ENCODE assay signal across 8 cellular contexts in the genomic region with DNA sequence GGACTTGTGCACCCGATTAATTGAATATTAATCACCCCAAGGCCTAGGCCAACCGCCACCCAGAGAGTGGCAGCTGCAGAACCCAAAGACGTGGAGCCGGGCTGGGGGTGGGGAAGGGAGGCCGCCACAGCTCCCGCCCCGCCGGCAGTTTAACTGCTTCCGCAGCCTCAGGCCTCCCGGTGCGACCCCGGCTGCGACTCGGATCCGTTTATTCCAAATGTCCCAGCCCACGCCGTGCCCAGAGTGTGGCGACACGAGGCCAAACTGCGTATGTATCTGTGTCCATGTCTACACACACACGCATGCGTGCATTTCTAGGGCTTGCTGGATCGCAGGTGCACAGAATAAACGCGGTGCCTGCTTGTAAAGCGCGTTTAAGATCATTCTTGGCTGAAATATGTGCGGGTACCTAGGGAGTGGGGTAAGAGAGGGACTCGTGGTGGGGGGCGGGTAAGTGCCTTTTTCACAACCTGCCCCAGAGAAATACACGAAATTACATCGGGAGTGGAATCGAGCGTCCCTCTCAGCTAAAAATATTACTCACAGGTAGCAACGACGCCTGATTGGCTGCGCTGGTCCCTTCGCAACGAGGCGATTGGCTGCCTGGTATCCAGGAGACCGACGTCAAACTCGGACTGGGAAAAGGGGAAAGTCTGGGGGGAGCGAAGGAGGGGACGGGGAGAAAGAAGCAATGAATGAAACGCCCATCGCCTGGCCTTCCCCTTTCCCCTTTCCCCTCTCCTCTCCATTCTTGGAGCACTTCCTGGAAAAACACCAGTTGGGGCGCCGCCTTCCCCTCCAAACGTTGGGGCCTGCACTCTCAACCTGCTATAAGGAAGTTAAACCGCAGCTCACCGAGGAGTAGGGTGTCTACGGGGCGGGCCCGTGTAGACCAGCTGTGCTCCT. TPM values are rescaled to one million over a fixed set of nuclear protein-coding genes. Genes with fewer than 3 reads are reported as not detected.
DNase-seq lines count a peak whose midpoint lies in the region; TF ChIP-seq lines count a peak whose summit lies in the region.

No MANE protein-coding gene starts in this region.

- H3K27me3 ChIP-seq in SJCRH30 (no peaks in the 10 kb centered on the region), neural progenitor cell (no peaks in the 10 kb centered on the region), stomach smooth muscle (ENCODE audit: control insufficient read depth in 1 of 2, insufficient read depth in 2 of 2, low read length in 2 of 2) (no peaks in the 10 kb centered on the region)

- H3K9ac ChIP-seq in neural progenitor cell (peak overlapping the region; percentile 34), stomach smooth muscle (ENCODE audit: low read length in 2 of 2) (peak overlapping the region; percentile 91 to 99)

- H3K36me3 ChIP-seq in SJCRH30 (peaks cover 9% of the 10 kb centered on the region), neural progenitor cell (peaks cover 8% of the 10 kb centered on the region), stomach smooth muscle (ENCODE audit: control insufficient read depth in 2 of 2, insufficient read depth in 2 of 2, low read length in 2 of 2) (peaks cover 6 to 7% of the 10 kb centered on the region in 2 donors)

- peak overlapping the region; percentile 95 for H3K4me3 Mint-ChIP-seq in neural progenitor cell

- POLR2A ChIA-PET in HEK293T (lab: Yijun Ruan, JAX), result interaction anchor here (0.6 to 5.5 kb wide), 37 partner anchors 9 to 916 kb away, joined by 3 to 93 read pairs (median 9); a partner anchor contains a TSS

- peaks cover 3% of the 10 kb centered on the region for H3K9me3 Mint-ChIP-seq in neural progenitor cell

- peaks cover 10% of the 10 kb centered on the region for H3K36me3 Mint-ChIP-seq in neural progenitor cell

- peak overlapping the region; percentile 79 for H3K4me2 ChIP-seq in neural progenitor cell

- peaks cover 62% of the 10 kb centered on the region for H3F3A ChIP-seq in neural progenitor cell (ENCODE audit: low read depth)

- no peaks in the 10 kb centered on the region for H3K9me3 ChIP-seq in SJCRH30 (replicated peaks)
- H3K9me3 ChIP-seq in neural progenitor cell (ENCODE audit: low read depth), result no peaks in the 10 kb centered on the region
- H3K9me3 ChIP-seq in stomach smooth muscle (ENCODE audit: control insufficient read depth in 2 of 2, low read length in 2 of 2), result no peaks in the 10 kb centered on the region

- DNase-seq in G401 (ENCODE audit: low spot score) (peak; percentile 99), HEK293T (ENCODE audit: extremely low spot score) (peak; percentile 89), MV-4-11 (lab: John Stamatoyannopoulos, UW) (peak; percentile 94), SJCRH30 (peak; percentile 90 to 93), foreskin melanocyte (peak; percentile 96), neural progenitor cell (ENCODE audit: low spot score) (peak; percentile 97)
- DNase-seq in activated naive CD4-positive, alpha-beta T cell treated with Interleukin-2 at 50 U/mL for 16 hours, result peak; percentile 84

- TF ChIP-seq CTCF in neural progenitor cell (IDR thresholded peaks at IDR 0.05), result no peak

- in situ Hi-C loops in G401 (cut with HindIII; ENCODE audit: low sequenced_read_pairs), result no loop called here

- peak overlapping the region; percentile 99 for H3K27ac Mint-ChIP-seq in neural progenitor cell

- peaks cover 39% of the 10 kb centered on the region for H3K4me1 Mint-ChIP-seq in neural progenitor cell

- H3K27ac ChIP-seq in SJCRH30 (peak overlapping the region; percentile 71), neural progenitor cell (peak overlapping the region; percentile 89), stomach smooth muscle (ENCODE audit: low read length) (peak overlapping the region; percentile 100)

- peaks cover 6% of the 10 kb centered on the region for H3K27me3 Mint-ChIP-seq in neural progenitor cell (ENCODE audit: insufficient read depth, low read depth)

- H2AFZ ChIP-seq in neural progenitor cell (replicated peaks), result peak overlapping the region; percentile 71

- peak overlapping the region; percentile 94 for H3K4me3 ChIP-seq in SJCRH30
- H3K4me3 ChIP-seq in neural progenitor cell, result peak overlapping the region; percentile 94
- peak overlapping the region; percentile 91 to 97 for H3K4me3 ChIP-seq in stomach smooth muscle (ENCODE audit: low read length in 2 of 2)

- peaks cover 54% of the 10 kb centered on the region for H3K79me2 ChIP-seq in neural progenitor cell (ENCODE audit: low read depth)

- peaks cover 32% of the 10 kb centered on the region for H4K20me1 ChIP-seq in neural progenitor cell (ENCODE audit: low read depth)

- CTCF ChIA-PET in HEK293T (lab: Yijun Ruan, JAX), result interaction anchor here (0.9 to 3.5 kb wide), 4 partner anchors 14 to 90 kb away, joined by 3 to 13 read pairs (median 7); no protein-coding TSS in a partner anchor

- peaks cover 9% of the 10 kb centered on the region; the same call in 1 of the 2 replicates for H3K4me1 ChIP-seq in SJCRH30
- H3K4me1 ChIP-seq in neural progenitor cell, result peaks cover 29% of the 10 kb centered on the region
- peaks cover 31% of the 10 kb centered on the region for H3K4me1 ChIP-seq in stomach smooth muscle (ENCODE audit: control insufficient read depth, insufficient read depth, low read length)

TF ChIP-seq in HEK293T, 16 proteins besides CTCF, POLR2A, EP300 and RAD21:
- TF ChIP-seq L3MBTL2 (conservative IDR thresholded peaks at IDR 0.05), result peak; percentile 98
- TF ChIP-seq, protein P1, sequence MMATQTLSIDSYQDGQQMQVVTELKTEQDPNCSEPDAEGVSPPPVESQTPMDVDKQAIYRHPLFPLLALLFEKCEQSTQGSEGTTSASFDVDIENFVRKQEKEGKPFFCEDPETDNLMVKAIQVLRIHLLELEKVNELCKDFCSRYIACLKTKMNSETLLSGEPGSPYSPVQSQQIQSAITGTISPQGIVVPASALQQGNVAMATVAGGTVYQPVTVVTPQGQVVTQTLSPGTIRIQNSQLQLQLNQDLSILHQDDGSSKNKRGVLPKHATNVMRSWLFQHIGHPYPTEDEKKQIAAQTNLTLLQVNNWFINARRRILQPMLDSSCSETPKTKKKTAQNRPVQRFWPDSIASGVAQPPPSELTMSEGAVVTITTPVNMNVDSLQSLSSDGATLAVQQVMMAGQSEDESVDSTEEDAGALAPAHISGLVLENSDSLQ (IDR thresholded peaks at IDR 0.05), result peak; percentile 82
- no peak for TF ChIP-seq SP1 (IDR thresholded peaks at IDR 0.05)
- TF ChIP-seq FOXA1 (IDR thresholded peaks at IDR 0.05), result no peak
- no peak for TF ChIP-seq CTBP1 (IDR thresholded peaks at IDR 0.05; ENCODE audit: borderline replicate concordance)
- TF ChIP-seq TARDBP (IDR thresholded peaks at IDR 0.05), result no peak
- TF ChIP-seq NFRKB (IDR thresholded peaks at IDR 0.05), result no peak

RNA-seq across cellular contexts. Expression of a gene that starts 1.0 kb away (rescaled TPM):
- 18.5 and 26.4 TPM in 2 replicates for total RNA-seq in G401 (2014; rRNA removed; shearing (Covaris generic))
- total RNA-seq in SJCRH30 (2014; rRNA removed; shearing (Covaris generic)), result 10.8 and 12.4 TPM in 2 replicates
- 13.6 and 18.2 TPM in 2 replicates for total RNA-seq in neural progenitor cell (ENCODE audit: low replicate concordance)

RNA-seq across cellular contexts. Expression of a gene that starts 31.8 kb away (rescaled TPM):
- 0.62 TPM in 1 of 2 replicates, not detected in the other for total RNA-seq in G401 (2014; rRNA removed; shearing (Covaris generic))
- total RNA-seq in SJCRH30 (2014; rRNA removed; shearing (Covaris generic)), result 0.13 TPM in 1 of 2 replicates, not detected in the other
- not detected in 2 replicates for total RNA-seq in neural progenitor cell (ENCODE audit: low replicate concordance)

Comparison
In these comparisons a context has a peak if more than half of its experiments do, and no peak if none do; other contexts are left out.
1. Peak in every context shown above with its lines: DNase-seq, H3K4me3 ChIP-seq and H3K27ac ChIP-seq.